12 cellular contexts compared by ENCODE assay signal in genomic region chr2:85216051-85216431, GRCh38.
A peak's percentile ranks its signal among the peaks of the same experiment; 100 is the strongest.
DNase-seq lines count a peak whose midpoint lies in the region; ATAC-seq and TF ChIP-seq lines count a peak whose summit lies in the region.
"Had no signal": no experiment of that assay in that cellular context is flagged by ENCODE, and none has a peak within 500 bp of the region (broad histone marks: within the 10 kb centered on the region; RNA-seq: fewer than 3 reads in every experiment).

No MANE protein-coding gene starts in this region.

- no peak for TF ChIP-seq CTCF in gastroesophageal sphincter (IDR thresholded peaks at IDR 0.05)
- no peak for TF ChIP-seq CTCF in psoas muscle (IDR thresholded peaks at IDR 0.05)

- H3K27ac ChIP-seq in gastroesophageal sphincter (peak overlapping the region; percentile 66 to 80 (median 79)), psoas muscle (peak overlapping the region; percentile 54)
- no peak overlapping the region for H3K27ac ChIP-seq in effector memory CD4-positive, alpha-beta T cell (ENCODE audit: insufficient read depth, low read length, poor library complexity, severe bottlenecking)
- H3K27ac ChIP-seq: BLaER1 treated with 17β-estradiol and CSF1 and Interleukin-3, amounts not matched to agents 10 nM and 100 nM; foreskin keratinocyte had no signal

- H3K4me3 ChIP-seq in adipocyte (ENCODE audit: low read length) (peak overlapping the region; percentile 16), gastroesophageal sphincter (no peak overlapping the region), psoas muscle (no peak overlapping the region)
- no peak overlapping the region for H3K4me3 ChIP-seq in effector memory CD4-positive, alpha-beta T cell (ENCODE audit: insufficient read depth, low read depth, low read length, poor library complexity, severe bottlenecking)
- H3K4me3 ChIP-seq: BLaER1 treated with 17β-estradiol and CSF1 and Interleukin-3, amounts not matched to agents 10 nM and 100 nM had no signal

- ATAC-seq in gastroesophageal sphincter, result no peak
- no peak for ATAC-seq in psoas muscle

- H3K9me3 ChIP-seq in adipocyte (ENCODE audit: control insufficient read depth, low read length) (no peaks in the 10 kb centered on the region), gastroesophageal sphincter (no peaks in the 10 kb centered on the region), psoas muscle (no peaks in the 10 kb centered on the region)
- no peaks in the 10 kb centered on the region for H3K9me3 ChIP-seq in effector memory CD4-positive, alpha-beta T cell (ENCODE audit: control insufficient read depth, low read length)
- H3K9me3 ChIP-seq: BLaER1 treated with 17β-estradiol and CSF1 and Interleukin-3, amounts not matched to agents 10 nM and 100 nM had no signal

- no peaks in the 10 kb centered on the region for H3K36me3 ChIP-seq in adipocyte (ENCODE audit: control insufficient read depth, insufficient read depth, low read length, severe bottlenecking)
- no peaks in the 10 kb centered on the region for H3K36me3 ChIP-seq in gastroesophageal sphincter
- H3K36me3 ChIP-seq in psoas muscle (ENCODE audit: insufficient read depth in 1 of 2, low read depth in 1 of 2), result no peaks in the 10 kb centered on the region
- no peaks in the 10 kb centered on the region for H3K36me3 ChIP-seq in effector memory CD4-positive, alpha-beta T cell (ENCODE audit: control insufficient read depth, insufficient read depth, low read length)
- H3K36me3 ChIP-seq: BLaER1 treated with 17β-estradiol and CSF1 and Interleukin-3, amounts not matched to agents 10 nM and 100 nM had no signal

- TF ChIP-seq POLR2A in gastroesophageal sphincter (IDR thresholded peaks at IDR 0.05), result no peak

- intact Hi-C loops in psoas muscle (cut with DNase I), result no loop called here

- no peaks in the 10 kb centered on the region for H3K27me3 ChIP-seq in adipocyte (replicated peaks; ENCODE audit: control insufficient read depth, insufficient read depth, low read length)
- no peaks in the 10 kb centered on the region for H3K27me3 ChIP-seq in gastroesophageal sphincter
- H3K27me3 ChIP-seq in psoas muscle (ENCODE audit: insufficient read depth in 3 of 3, low read length in 2 of 3), result no peaks in the 10 kb centered on the region
- no peaks in the 10 kb centered on the region for H3K27me3 ChIP-seq in effector memory CD4-positive, alpha-beta T cell (replicated peaks; ENCODE audit: control insufficient read depth, insufficient read depth, low read length, poor library complexity, severe bottlenecking)
- H3K27me3 ChIP-seq: BLaER1 treated with 17β-estradiol and CSF1 and Interleukin-3, amounts not matched to agents 10 nM and 100 nM; foreskin keratinocyte had no signal

- peak; percentile 47 for DNase-seq in Daoy (ENCODE audit: low read depth)
- no peak for DNase-seq in adipocyte (ENCODE audit: low read depth)
- no peak for DNase-seq in psoas muscle
- no peak for DNase-seq in AML-193 (lab: John Stamatoyannopoulos, UW)
- DNase-seq in effector memory CD4-positive, alpha-beta T cell, result no peak
- DNase-seq in activated T-cell treated with anti-CD3 and anti-CD28 coated beads, Interleukin-2, amount 50 U/mL, for 1 hour, result no peak
- DNase-seq in NCI-H1092 treated with DMSO at 0.1 percent for 48 hours (lab: John Stamatoyannopoulos, UW), result no peak
- DNase-seq: activated CD4-positive, alpha-beta T cell treated with anti-CD3 and anti-CD28 coated beads, Interleukin-2, amount 10 ng/mL, durations not matched to agents 24 days and 14 days; foreskin keratinocyte; SIG-M5 had no signal

- TF ChIP-seq EP300 in gastroesophageal sphincter (IDR thresholded peaks at IDR 0.05), result no peak

- WGBS in gastroesophageal sphincter (ENCODE audit: low coverage in 1 of 2), 2 donors, result 11 to 16% methylated on average over 3 to 5 of the region's 9 CpGs
- WGBS in psoas muscle, 3 donors, result 39 to 55% (median 45%) methylated on average over 9 of the region's 9 CpGs

- H3K9ac ChIP-seq in adipocyte (ENCODE audit: low read length), result no peak overlapping the region
- H3K9ac ChIP-seq: BLaER1 treated with 17β-estradiol and CSF1 and Interleukin-3, amounts not matched to agents 10 nM and 100 nM had no signal

- H3K4me1 ChIP-seq in adipocyte (ENCODE audit: control insufficient read depth, insufficient read depth, low read length) (peaks cover 20% of the 10 kb centered on the region), gastroesophageal sphincter (peaks cover 2 to 65% (median 38%) of the 10 kb centered on the region in 3 donors), psoas muscle (peaks cover 25% of the 10 kb centered on the region)
- H3K4me1 ChIP-seq in effector memory CD4-positive, alpha-beta T cell (ENCODE audit: control insufficient read depth, insufficient read depth, low read length, poor library complexity, severe bottlenecking), result no peaks in the 10 kb centered on the region
- H3K4me1 ChIP-seq: foreskin keratinocyte had no signal
